In the genomic region with DNA sequence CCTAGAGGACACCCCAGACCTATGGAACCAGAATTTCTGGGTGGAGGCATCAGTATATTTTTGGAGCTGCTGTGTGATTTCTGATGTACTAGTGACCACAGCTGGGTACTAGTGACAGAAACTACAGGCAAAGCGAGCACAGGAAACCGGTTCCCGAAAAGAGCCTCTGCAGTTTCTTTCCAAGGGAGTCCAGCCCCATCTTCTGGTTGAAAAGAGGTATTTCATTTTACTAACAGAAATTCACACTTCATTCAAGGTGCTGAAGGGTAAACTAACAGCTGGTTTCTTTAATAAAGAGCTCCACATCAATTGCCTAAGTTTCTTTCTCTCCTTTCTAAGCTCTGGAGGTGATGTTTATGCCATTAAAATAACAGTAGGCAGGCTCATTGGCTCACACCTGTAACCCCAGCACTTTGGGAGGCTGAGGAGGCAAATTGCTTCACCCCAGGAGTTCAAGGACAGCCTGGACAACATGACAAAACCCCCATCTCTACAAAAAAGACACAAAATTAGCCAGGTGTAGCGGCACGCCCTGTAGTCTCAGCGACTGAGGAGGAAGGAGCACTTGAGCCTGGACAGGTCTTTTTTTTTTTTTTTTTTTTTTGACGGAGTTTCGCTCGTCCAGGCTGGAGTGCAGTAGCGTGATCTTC, we compare ENCODE assay signal across 8 cellular contexts. TPM values are rescaled to one million over a fixed set of nuclear protein-coding genes. Genes with fewer than 3 reads are reported as not detected.
DNase-seq lines count a peak whose midpoint lies in the region; ATAC-seq, FAIRE-seq and TF ChIP-seq lines count a peak whose summit lies in the region.

No MANE protein-coding gene starts in this region.

- no peaks in the 10 kb centered on the region for H4K20me1 ChIP-seq in HepG2 (ENCODE audit: insufficient read depth, low read length)

- WGBS in HepG2 (ENCODE audit: low lambda C conversion rate), result 94% methylated on average over 10 of the region's 10 CpGs

- peaks cover 22 to 48% of the 10 kb centered on the region in 2 experiments for H3K36me3 ChIP-seq in HepG2 (replicated peaks in 1 of 2; ENCODE audit: control insufficient read depth in 1 of 2, insufficient read depth in 2 of 2, low read length in 2 of 2)

- no peaks in the 10 kb centered on the region for H3K79me2 ChIP-seq in HepG2 (ENCODE audit: insufficient read depth, low read length)

- no peak for TF ChIP-seq EP300 in HepG2 (IDR thresholded peaks at IDR 0.05; ENCODE audit: low read depth in 2 of 2, low read length in 2 of 2)
- TF ChIP-seq EP300 in HepG2 (CRISPR knock-in tag; IDR thresholded peaks at IDR 0.05; ENCODE audit: borderline replicate concordance), result no peak

- H3K27me3 ChIP-seq in HepG2 (ENCODE audit: control insufficient read depth in 1 of 2, insufficient read depth in 2 of 2, low read length in 2 of 2), result no peaks in the 10 kb centered on the region

- H2AFZ ChIP-seq in HepG2 (ENCODE audit: low read length), result no peak overlapping the region

- POLR2A ChIA-PET in HepG2 (lab: Yijun Ruan, JAX), result interaction anchor here (0.8 kb wide), 1 partner anchor 155 kb away, joined by 3 read pairs; a partner anchor contains a TSS

- H3K27ac ChIP-seq in HepG2 (ENCODE audit: extremely low read length, insufficient read depth, low read length), result no peak overlapping the region

- TF ChIP-seq CTCF in GM20000 (IDR thresholded peaks at IDR 0.05; ENCODE audit: extremely low read depth, missing control alignments) (no peak), HepG2 (CRISPR knock-in tag; IDR thresholded peaks at IDR 0.05) (peak; percentile 61)

- peak; percentile 23; the same call in 1 of the 2 replicates for TF ChIP-seq RAD21 in HepG2 (CRISPR knock-in tag; IDR thresholded peaks at IDR 0.05)

- TSS peak; percentile 21 for BruUV-seq in HepG2 (replicated peaks; lab: Mats Ljungman, UMichigan)

- DNase-seq in Caki2 (ENCODE audit: low read depth), result peak; percentile 36
- peak; percentile 59 for DNase-seq in GM20000 (ENCODE audit: low spot score)
- DNase-seq in OCI-M1 (lab: John Stamatoyannopoulos, UW), result peak; percentile 52
- peak; percentile 63 for DNase-seq in cerebellar cortex (ENCODE audit: low spot score)
- peak; percentile 30 for DNase-seq in HepG2 (ENCODE audit: low spot score)
- DNase-seq in occipital lobe (lab: John Stamatoyannopoulos, UW), result no peak
- DNase-seq in HK-2 (ENCODE audit: unreplicated experiment), result no peak

- intact Hi-C loops in HepG2 (cut with micrococcal nuclease; ENCODE audit: unreplicated experiment), result loop anchor here (5.0 kb wide), 2 partner anchors 94 to 159 kb away; a partner anchor contains a TSS

- ATAC-seq in HepG2 (peak; percentile 44; the same call in 2 of the 3 replicates), GM18907 (IDR thresholded peaks at IDR 0.05; ENCODE audit: unreplicated experiment) (no peak)

- CTCF ChIA-PET in HepG2 (lab: Yijun Ruan, JAX; ENCODE audit: low intra/inter-chr PET ratio, low total read pairs), result interaction anchor here (0.8 to 1.0 kb wide), 2 partner anchors 92 to 160 kb away, joined by 3 read pairs; a partner anchor contains a TSS

- H3K4me2 ChIP-seq in HepG2 (ENCODE audit: low read depth, low read length), result no peak overlapping the region

- TF ChIP-seq POLR2A in HepG2 (IDR thresholded peaks at IDR 0.05; ENCODE audit: insufficient read depth in 1 of 2, low read depth in 2 of 2, low read length in 2 of 2), result no peak

- no peaks in the 10 kb centered on the region for H3K9me3 ChIP-seq in HepG2 (ENCODE audit: low read length)

- no peak overlapping the region for H3K4me3 ChIP-seq in HepG2 (replicated peaks in 1 of 3; ENCODE audit: insufficient read depth in 1 of 3, low read depth in 2 of 3, low read length in 3 of 3)

- no peak overlapping the region for H3K9ac ChIP-seq in HepG2 (ENCODE audit: insufficient read depth, low read depth, low read length)

- peak; percentile 53 for FAIRE-seq in HepG2 (lab: Jason Lieb, UNC)

- H3K4me1 ChIP-seq in HepG2 (ENCODE audit: insufficient read depth, low read length), result no peaks in the 10 kb centered on the region

- in situ Hi-C loops in Caki2 (cut with HindIII; ENCODE audit: low pct_unique_long_range_greater_than_20kb, low sequenced_read_pairs) (no loop called here), HepG2 (cut with HindIII; ENCODE audit: extremely low pct_ligation_motif_present, low pct_unique_long_range_greater_than_20kb) (no loop called here)

RNA-seq across cellular contexts. Expression of a gene that starts 22.0 kb away (rescaled TPM):
- total RNA-seq in Caki2 (2014; rRNA removed; shearing (Covaris generic); ENCODE audit: low replicate concordance), result 32.9 and 44.6 TPM in 2 replicates
- 14.9 and 15.0 TPM in 2 replicates for total RNA-seq in HepG2 (2016; rRNA removed; fragmentation: Illumina TruSeq; extraction: Trizol)
- 9.0 and 9.7 TPM in 2 replicates for total RNA-seq in HepG2 (2016; cell fraction: cytosol; rRNA removed; fragmentation: Illumina TruSeq; extraction: Trizol; ENCODE audit: low read depth)
- total RNA-seq in HepG2 (2016; cell fraction: insoluble cytoplasmic fraction; rRNA removed; fragmentation: Illumina TruSeq; extraction: Trizol), result 15.7 and 15.9 TPM in 2 replicates
- total RNA-seq in HepG2 (2016; cell fraction: membrane; rRNA removed; fragmentation: Illumina TruSeq; extraction: Trizol), result 12.2 and 13.1 TPM in 2 replicates
- total RNA-seq in HepG2 (2016; cell fraction: nucleus; rRNA removed; fragmentation: Illumina TruSeq; extraction: Trizol), result 12.6 and 13.1 TPM in 2 replicates
- polyA plus RNA-seq in HepG2 (2011; rRNA removed), result 10.3 and 12.1 TPM in 2 replicates
- 7.0 and 10.7 TPM in 2 replicates for polyA plus RNA-seq in HepG2 (2011; cell fraction: cytosol; rRNA removed)
- 24.3 and 30.1 TPM in 2 replicates for polyA plus RNA-seq in HepG2 (2011; cell fraction: nucleus; rRNA removed)
- polyA plus RNA-seq in HepG2 (2012), result 8.1 and 8.4 TPM in 2 replicates
- polyA plus RNA-seq in HepG2 (2016; cell fraction: cytosol; fragmentation: Illumina TruSeq; extraction: Trizol; ENCODE audit: low read depth), result 4.4 and 4.8 TPM in 2 replicates
- 11.7 and 12.3 TPM in 2 replicates for polyA plus RNA-seq in HepG2 (2016; cell fraction: insoluble cytoplasmic fraction; fragmentation: Illumina TruSeq; extraction: Trizol; ENCODE audit: low read depth)
- polyA plus RNA-seq in HepG2 (2016; cell fraction: membrane; fragmentation: Illumina TruSeq; extraction: Trizol; ENCODE audit: low read depth), result 5.1 and 6.0 TPM in 2 replicates
- 24.7 and 27.0 TPM in 2 replicates for polyA plus RNA-seq in HepG2 (2016; cell fraction: nucleus; fragmentation: Illumina TruSeq; extraction: Trizol; ENCODE audit: insufficient read depth, low read depth)
- 17.1 and 18.0 TPM in 2 replicates for polyA minus RNA-seq in HepG2 (2011; rRNA and poly(A)+ RNA removed; ENCODE audit: low replicate concordance)
- 3.2 and 4.4 TPM in 2 replicates for polyA minus RNA-seq in HepG2 (2011; cell fraction: cytosol; rRNA and poly(A)+ RNA removed)
- polyA minus RNA-seq in HepG2 (2011; cell fraction: nucleus; rRNA and poly(A)+ RNA removed), result 8.4 and 9.4 TPM in 2 replicates
- 23.7 TPM for total RNA-seq in occipital lobe

RNA-seq across cellular contexts. Expression of a gene that starts 33.1 kb away (rescaled TPM):
- 11.0 and 12.6 TPM in 2 replicates for total RNA-seq in Caki2 (2014; rRNA removed; shearing (Covaris generic); ENCODE audit: low replicate concordance)
- total RNA-seq in HepG2 (2016; rRNA removed; fragmentation: Illumina TruSeq; extraction: Trizol) (7.4 and 8.4 TPM in 2 replicates), occipital lobe (17.0 TPM)
- 1.8 TPM in 2 replicates for total RNA-seq in HepG2 (2016; cell fraction: cytosol; rRNA removed; fragmentation: Illumina TruSeq; extraction: Trizol; ENCODE audit: low read depth)
- total RNA-seq in HepG2 (2016; cell fraction: insoluble cytoplasmic fraction; rRNA removed; fragmentation: Illumina TruSeq; extraction: Trizol), result 7.7 and 8.2 TPM in 2 replicates
- total RNA-seq in HepG2 (2016; cell fraction: membrane; rRNA removed; fragmentation: Illumina TruSeq; extraction: Trizol), result 5.3 and 5.8 TPM in 2 replicates
- total RNA-seq in HepG2 (2016; cell fraction: nucleus; rRNA removed; fragmentation: Illumina TruSeq; extraction: Trizol), result 8.5 and 10.6 TPM in 2 replicates
- 4.7 and 6.1 TPM in 2 replicates for polyA plus RNA-seq in HepG2 (2011; rRNA removed)
- 3.7 and 4.9 TPM in 2 replicates for polyA plus RNA-seq in HepG2 (2011; cell fraction: cytosol; rRNA removed)
- 9.9 and 12.6 TPM in 2 replicates for polyA plus RNA-seq in HepG2 (2011; cell fraction: nucleus; rRNA removed)
- 15.6 and 16.1 TPM in 2 replicates for polyA plus RNA-seq in HepG2 (2012)
- polyA plus RNA-seq in HepG2 (2016; cell fraction: cytosol; fragmentation: Illumina TruSeq; extraction: Trizol; ENCODE audit: low read depth), result 0.83 and 0.97 TPM in 2 replicates
- polyA plus RNA-seq in HepG2 (2016; cell fraction: insoluble cytoplasmic fraction; fragmentation: Illumina TruSeq; extraction: Trizol; ENCODE audit: low read depth), result 9.5 and 10.6 TPM in 2 replicates
- polyA plus RNA-seq in HepG2 (2016; cell fraction: membrane; fragmentation: Illumina TruSeq; extraction: Trizol; ENCODE audit: low read depth), result 2.9 and 3.0 TPM in 2 replicates
- 19.2 and 19.9 TPM in 2 replicates for polyA plus RNA-seq in HepG2 (2016; cell fraction: nucleus; fragmentation: Illumina TruSeq; extraction: Trizol; ENCODE audit: insufficient read depth, low read depth)
- polyA minus RNA-seq in HepG2 (2011; rRNA and poly(A)+ RNA removed; ENCODE audit: low replicate concordance), result 2.6 and 5.3 TPM in 2 replicates
- 4.9 and 7.5 TPM in 2 replicates for polyA minus RNA-seq in HepG2 (2011; cell fraction: cytosol; rRNA and poly(A)+ RNA removed)
- polyA minus RNA-seq in HepG2 (2011; cell fraction: nucleus; rRNA and poly(A)+ RNA removed), result 4.2 and 4.7 TPM in 2 replicates

RNA-seq across cellular contexts. Expression of a gene that starts 44.0 kb away (rescaled TPM):
- total RNA-seq in Caki2 (2014; rRNA removed; shearing (Covaris generic); ENCODE audit: low replicate concordance), result 36.3 and 38.2 TPM in 2 replicates
- 20.9 and 25.0 TPM in 2 replicates for total RNA-seq in HepG2 (2016; rRNA removed; fragmentation: Illumina TruSeq; extraction: Trizol)
- total RNA-seq in HepG2 (2016; cell fraction: cytosol; rRNA removed; fragmentation: Illumina TruSeq; extraction: Trizol; ENCODE audit: low read depth), result 4.1 and 5.1 TPM in 2 replicates
- 16.6 and 24.3 TPM in 2 replicates for total RNA-seq in HepG2 (2016; cell fraction: insoluble cytoplasmic fraction; rRNA removed; fragmentation: Illumina TruSeq; extraction: Trizol)
- 11.5 and 11.6 TPM in 2 replicates for total RNA-seq in HepG2 (2016; cell fraction: membrane; rRNA removed; fragmentation: Illumina TruSeq; extraction: Trizol)
- total RNA-seq in HepG2 (2016; cell fraction: nucleus; rRNA removed; fragmentation: Illumina TruSeq; extraction: Trizol), result 22.1 and 26.1 TPM in 2 replicates
- polyA plus RNA-seq in HepG2 (2011; rRNA removed), result 14.8 and 19.9 TPM in 2 replicates
- 10.9 and 14.4 TPM in 2 replicates for polyA plus RNA-seq in HepG2 (2011; cell fraction: cytosol; rRNA removed)
- 95.0 and 99.0 TPM in 2 replicates for polyA plus RNA-seq in HepG2 (2011; cell fraction: nucleus; rRNA removed)
- 13.7 and 34.6 TPM in 2 replicates for polyA plus RNA-seq in HepG2 (2012)
- polyA plus RNA-seq in HepG2 (2016; cell fraction: cytosol; fragmentation: Illumina TruSeq; extraction: Trizol; ENCODE audit: low read depth), result 2.2 and 2.8 TPM in 2 replicates
- polyA plus RNA-seq in HepG2 (2016; cell fraction: insoluble cytoplasmic fraction; fragmentation: Illumina TruSeq; extraction: Trizol; ENCODE audit: low read depth), result 14.0 and 18.0 TPM in 2 replicates
- 4.8 and 5.2 TPM in 2 replicates for polyA plus RNA-seq in HepG2 (2016; cell fraction: membrane; fragmentation: Illumina TruSeq; extraction: Trizol; ENCODE audit: low read depth)
- polyA plus RNA-seq in HepG2 (2016; cell fraction: nucleus; fragmentation: Illumina TruSeq; extraction: Trizol; ENCODE audit: insufficient read depth, low read depth), result 41.5 and 42.6 TPM in 2 replicates
- polyA minus RNA-seq in HepG2 (2011; rRNA and poly(A)+ RNA removed; ENCODE audit: low replicate concordance), result 28.3 and 69.9 TPM in 2 replicates
- 21.0 and 26.5 TPM in 2 replicates for polyA minus RNA-seq in HepG2 (2011; cell fraction: cytosol; rRNA and poly(A)+ RNA removed)
- 34.2 and 40.8 TPM in 2 replicates for polyA minus RNA-seq in HepG2 (2011; cell fraction: nucleus; rRNA and poly(A)+ RNA removed)
- 8.7 TPM for total RNA-seq in occipital lobe

RNA-seq across cellular contexts. Expression of a gene that starts 55.0 kb away (rescaled TPM):
- total RNA-seq in Caki2 (2014; rRNA removed; shearing (Covaris generic); ENCODE audit: low replicate concordance), result 34.8 and 36.9 TPM in 2 replicates
- total RNA-seq in HepG2 (2016; rRNA removed; fragmentation: Illumina TruSeq; extraction: Trizol), result 47.6 and 56.8 TPM in 2 replicates
- total RNA-seq in HepG2 (2016; cell fraction: cytosol; rRNA removed; fragmentation: Illumina TruSeq; extraction: Trizol; ENCODE audit: low read depth), result 11.4 and 12.0 TPM in 2 replicates
- 49.7 and 50.5 TPM in 2 replicates for total RNA-seq in HepG2 (2016; cell fraction: insoluble cytoplasmic fraction; rRNA removed; fragmentation: Illumina TruSeq; extraction: Trizol)
- 13.0 and 15.4 TPM in 2 replicates for total RNA-seq in HepG2 (2016; cell fraction: membrane; rRNA removed; fragmentation: Illumina TruSeq; extraction: Trizol)
- 46.2 and 51.3 TPM in 2 replicates for total RNA-seq in HepG2 (2016; cell fraction: nucleus; rRNA removed; fragmentation: Illumina TruSeq; extraction: Trizol)
- polyA plus RNA-seq in HepG2 (2011; rRNA removed), result 24.0 and 25.1 TPM in 2 replicates
- polyA plus RNA-seq in HepG2 (2011; cell fraction: cytosol; rRNA removed), result 16.9 and 18.9 TPM in 2 replicates
- 95.4 and 110 TPM in 2 replicates for polyA plus RNA-seq in HepG2 (2011; cell fraction: nucleus; rRNA removed)
- 43.5 and 45.3 TPM in 2 replicates for polyA plus RNA-seq in HepG2 (2012)
- 4.3 and 4.6 TPM in 2 replicates for polyA plus RNA-seq in HepG2 (2016; cell fraction: cytosol; fragmentation: Illumina TruSeq; extraction: Trizol; ENCODE audit: low read depth)
- 42.1 and 52.6 TPM in 2 replicates for polyA plus RNA-seq in HepG2 (2016; cell fraction: insoluble cytoplasmic fraction; fragmentation: Illumina TruSeq; extraction: Trizol; ENCODE audit: low read depth)
- polyA plus RNA-seq in HepG2 (2016; cell fraction: membrane; fragmentation: Illumina TruSeq; extraction: Trizol; ENCODE audit: low read depth), result 10.0 and 10.7 TPM in 2 replicates
- 98.5 and 103 TPM in 2 replicates for polyA plus RNA-seq in HepG2 (2016; cell fraction: nucleus; fragmentation: Illumina TruSeq; extraction: Trizol; ENCODE audit: insufficient read depth, low read depth)
- 21.2 and 48.5 TPM in 2 replicates for polyA minus RNA-seq in HepG2 (2011; rRNA and poly(A)+ RNA removed; ENCODE audit: low replicate concordance)
- polyA minus RNA-seq in HepG2 (2011; cell fraction: cytosol; rRNA and poly(A)+ RNA removed), result 13.3 and 15.7 TPM in 2 replicates
- polyA minus RNA-seq in HepG2 (2011; cell fraction: nucleus; rRNA and poly(A)+ RNA removed), result 38.4 and 48.9 TPM in 2 replicates
- total RNA-seq in occipital lobe, result 32.8 TPM

Comparison
In these comparisons a context has a peak if more than half of its experiments do, and no peak if none do; other contexts are left out.
1. DNase-seq: peak in Caki2 (single experiment), GM20000 (single experiment), OCI-M1 (single experiment), cerebellar cortex (single experiment) and HepG2 (single experiment); none in occipital lobe (single experiment) and HK-2 (single experiment).